ENCODE assay signal across 14 cellular contexts in genomic region chr18:37297106-37297505, GRCh38.
DNase-seq lines count a peak whose midpoint lies in the region; ATAC-seq and TF ChIP-seq lines count a peak whose summit lies in the region.
"Had no signal": no experiment of that assay in that cellular context is flagged by ENCODE, and none has a peak within 500 bp of the region (broad histone marks: within the 10 kb centered on the region; RNA-seq: fewer than 3 reads in every experiment).

No MANE protein-coding gene starts in this region.

- H3K27ac Mint-ChIP-seq in mesothelial cell of epicardium: peak overlapping the region; percentile 6
- H3K27ac Mint-ChIP-seq: B cell; CD8-positive, alpha-beta T cell; GM23338 had no signal

- no peak for TF ChIP-seq CTCF in mesothelial cell of epicardium (IDR thresholded peaks at IDR 0.05; ENCODE audit: unreplicated experiment)
- TF ChIP-seq CTCF in brain microvascular endothelial cell (IDR thresholded peaks at IDR 0.05; ENCODE audit: low read depth, low read length, missing control alignments): no peak

- H3K4me3 Mint-ChIP-seq in mesothelial cell of epicardium: no peak overlapping the region
- H3K4me3 Mint-ChIP-seq: B cell; CD8-positive, alpha-beta T cell; GM23338 had no signal

- no peaks in the 10 kb centered on the region for H3K36me3 ChIP-seq in brain microvascular endothelial cell (replicated peaks)
- H3K36me3 ChIP-seq: BLaER1 treated with 17β-estradiol and CSF1 and Interleukin-3, amounts not matched to agents 10 nM and 100 nM had no signal

- in situ Hi-C loops in G401 (cut with HindIII; ENCODE audit: low sequenced_read_pairs): no loop called here
- in situ Hi-C loops in brain microvascular endothelial cell (cut with HindIII; ENCODE audit: low pct_ligation_motif_present, low sequenced_read_pairs): no loop called here

- no peaks in the 10 kb centered on the region for H3K36me3 Mint-ChIP-seq in mesothelial cell of epicardium
- H3K36me3 Mint-ChIP-seq: CD8-positive, alpha-beta T cell had no signal

- peaks cover 37% of the 10 kb centered on the region for H3K4me1 Mint-ChIP-seq in mesothelial cell of epicardium
- H3K4me1 Mint-ChIP-seq: B cell had no signal

- peaks cover 19% of the 10 kb centered on the region for H3K27me3 Mint-ChIP-seq in mesothelial cell of epicardium (ENCODE audit: low read depth)
- H3K27me3 Mint-ChIP-seq: B cell had no signal

- no peak overlapping the region for H3K27ac ChIP-seq in brain microvascular endothelial cell
- H3K27ac ChIP-seq: BLaER1 treated with 17β-estradiol and CSF1 and Interleukin-3, amounts not matched to agents 10 nM and 100 nM had no signal

- H3K27me3 ChIP-seq in brain microvascular endothelial cell (replicated peaks): no peaks in the 10 kb centered on the region
- H3K27me3 ChIP-seq: BLaER1 treated with 17β-estradiol and CSF1 and Interleukin-3, amounts not matched to agents 10 nM and 100 nM had no signal

- no peak for ATAC-seq in GM18520 (IDR thresholded peaks at IDR 0.05; ENCODE audit: unreplicated experiment)
- ATAC-seq: CD8-positive, alpha-beta T cell; GM23338 had no signal

- H3K4me3 ChIP-seq in brain microvascular endothelial cell (ENCODE audit: low read depth, low read length): no peak overlapping the region
- H3K4me3 ChIP-seq: BLaER1 treated with 17β-estradiol and CSF1 and Interleukin-3, amounts not matched to agents 10 nM and 100 nM; GM23338 had no signal

- no peaks in the 10 kb centered on the region for H3K9me3 Mint-ChIP-seq in mesothelial cell of epicardium
- H3K9me3 Mint-ChIP-seq: CD8-positive, alpha-beta T cell; GM23338 had no signal

- peak; percentile 62 for DNase-seq in G401 (ENCODE audit: low spot score)
- peak; percentile 63 for DNase-seq in NCI-H2171 treated with DMSO at 0.1 percent for 48 hours (lab: John Stamatoyannopoulos, UW)
- DNase-seq in SK-N-DZ (ENCODE audit: low spot score): peak; percentile 27
- DNase-seq in mesothelial cell of epicardium (ENCODE audit: low spot score in 2 of 2, unreplicated experiment in 2 of 2): no peak
- DNase-seq in brain microvascular endothelial cell: no peak
- DNase-seq in SKM-1 treated with dmso at 0.1 percent for 144 hours (lab: John Stamatoyannopoulos, UW; ENCODE audit: unreplicated experiment): no peak
- DNase-seq: Calu3; CD8-positive, alpha-beta T cell; GDM1; HCEC 1CT had no signal

Comparison
In these comparisons a context has a peak if more than half of its experiments do, and no peak if none do; other contexts are left out.
1. DNase-seq: peak in G401 (single experiment), NCI-H2171 treated with DMSO at 0.1 percent for 48 hours (single experiment) and SK-N-DZ (single experiment); none in mesothelial cell of epicardium (0 of 2), brain microvascular endothelial cell (single experiment) and SKM-1 treated with dmso at 0.1 percent for 144 hours (single experiment).